ENCODE assay signal across 22 cellular contexts in genomic region chr15:92355307-92355706, GRCh38. TPM values are rescaled to one million over a fixed set of nuclear protein-coding genes. Genes with fewer than 3 reads are reported as not detected.
A peak's percentile ranks its signal among the peaks of the same experiment; 100 is the strongest.
DNase-seq lines count a peak whose midpoint lies in the region; ATAC-seq, FAIRE-seq and TF ChIP-seq lines count a peak whose summit lies in the region.
"Had no signal": no experiment of that assay in that cellular context is flagged by ENCODE, and none has a peak within 500 bp of the region (broad histone marks: within the 10 kb centered on the region; RNA-seq: fewer than 3 reads in every experiment).

No MANE protein-coding gene starts in this region.

- no peak overlapping the region for H2BK5ac ChIP-seq in H1 (ENCODE audit: low read depth, low read length)

- H2AFZ ChIP-seq in HepG2 (ENCODE audit: low read length) (no peak overlapping the region), H1 (ENCODE audit: low read length) (no peak overlapping the region)

- ATAC-seq in HepG2 (no peak), right lobe of liver (no peak), HG03457 (IDR thresholded peaks at IDR 0.05; ENCODE audit: unreplicated experiment) (no peak)
- ATAC-seq: CD8-positive, alpha-beta T cell had no signal

- H3K9me3 ChIP-seq in HepG2 (ENCODE audit: low read length) (no peaks in the 10 kb centered on the region), right lobe of liver (no peaks in the 10 kb centered on the region), H1 (ENCODE audit: insufficient read depth in 2 of 2, low read depth in 1 of 2, low read length in 1 of 2) (no peaks in the 10 kb centered on the region)
- H3K9me3 ChIP-seq: BE2C, BLaER1, Caco-2 had no signal

- no TSS peak for BruUV-seq in HepG2 (replicated peaks; lab: Mats Ljungman, UMichigan)

- no peak overlapping the region for H2BK15ac ChIP-seq in H1 (ENCODE audit: low read length)

- TF ChIP-seq RAD21 in HepG2 (CRISPR knock-in tag; IDR thresholded peaks at IDR 0.05) (no peak), H1 (IDR thresholded peaks at IDR 0.05 in 1 of 2, conservative IDR thresholded peaks at IDR 0.05 in 1 of 2; ENCODE audit: low read depth in 2 of 2, low read length in 2 of 2) (no peak)

- WGBS in HepG2 (ENCODE audit: low lambda C conversion rate), result 42% methylated on average over 3 of the region's 3 CpGs
- 82% methylated on average over 3 of the region's 3 CpGs for WGBS in right lobe of liver (ENCODE audit: insufficient coverage, low coverage, low lambda C conversion rate, missing lambda C conversion rate)
- WGBS in H1 (ENCODE audit: extremely low coverage in 1 of 2, insufficient coverage in 1 of 2, insufficient read length in 1 of 2, insufficient replicate concordance in 2 of 2, low coverage in 1 of 2, low lambda C conversion rate in 2 of 2, missing lambda C conversion rate in 1 of 2), 2 experiments, result 94% methylated on average over 3 of the region's 3 CpGs; no CpG with 5 or more reads in 1 of the 2 experiments

- H3K9ac ChIP-seq in HepG2 (ENCODE audit: insufficient read depth, low read depth, low read length) (no peak overlapping the region), H1 (replicated peaks in 1 of 4; ENCODE audit: extremely low read depth in 1 of 4, low read depth in 3 of 4, low read length in 3 of 4) (no peak overlapping the region)
- H3K9ac ChIP-seq: BLaER1 had no signal

- no peak for FAIRE-seq in HepG2 (lab: Jason Lieb, UNC)
- FAIRE-seq in H1 (lab: Jason Lieb, UNC), result no peak
- FAIRE-seq: D721Med, G401.6, GM12891, GM19239 had no signal

- no peak overlapping the region for H3K56ac ChIP-seq in H1 (replicated peaks; ENCODE audit: insufficient read length, low read depth, low read length)

- CTCF ChIA-PET in HepG2 (lab: Yijun Ruan, JAX; ENCODE audit: low intra/inter-chr PET ratio, low total read pairs) (no interaction called here), H1 (lab: Charles Lee; ENCODE audit: partially characterized antibody) (interaction anchor here (1.7 kb wide), 1 partner anchor 8 kb away, joined by 5 read pairs; no protein-coding TSS in a partner anchor)

- DNase-seq in HepG2 (ENCODE audit: low spot score), result no peak
- DNase-seq in right lobe of liver, result no peak
- DNase-seq in H1 (ENCODE audit: low read depth in 1 of 2, low spot score in 2 of 2), result no peak
- DNase-seq in NCI-H2196 treated with DMSO at 0.1 percent for 48 hours (lab: John Stamatoyannopoulos, UW; ENCODE audit: unreplicated experiment), result no peak
- DNase-seq: ACHN; BE2C; C1 segment of cervical spinal cord; Caco-2; Calu3; CD4-positive, alpha-beta T cell; CD8-positive, alpha-beta T cell; DMS79 treated with DMSO at 0.1 percent for 48 hours; GF-D8 had no signal

- H3K4me2 ChIP-seq in HepG2 (ENCODE audit: low read depth, low read length) (no peak overlapping the region), H1 (ENCODE audit: insufficient read depth in 1 of 2, low read depth in 2 of 2, low read length in 2 of 2) (no peak overlapping the region)
- H3K4me2 ChIP-seq: BLaER1 had no signal

- H3K79me2 ChIP-seq in HepG2 (ENCODE audit: insufficient read depth, low read length), result no peaks in the 10 kb centered on the region
- H3K79me2 ChIP-seq in H1 (ENCODE audit: control insufficient read depth in 1 of 2, insufficient read depth in 2 of 2, low read length in 2 of 2), result no peaks in the 10 kb centered on the region

- H3K23ac ChIP-seq in H1 (ENCODE audit: insufficient read length), result no peak overlapping the region

- no peak overlapping the region for H3K14ac ChIP-seq in H1 (ENCODE audit: insufficient read length)

- in situ Hi-C loops in HepG2 (cut with HindIII; ENCODE audit: extremely low pct_ligation_motif_present, low pct_unique_long_range_greater_than_20kb), result no loop called here

- H3K27ac ChIP-seq in HepG2 (ENCODE audit: extremely low read length, insufficient read depth, low read length) (no peak overlapping the region), right lobe of liver (no peak overlapping the region), H1 (ENCODE audit: low read depth, low read length) (no peak overlapping the region)
- H3K27ac ChIP-seq: 22Rv1, BLaER1 had no signal

- H4K20me1 ChIP-seq in HepG2 (ENCODE audit: insufficient read depth, low read length) (no peaks in the 10 kb centered on the region), H1 (replicated peaks in 1 of 2; ENCODE audit: control insufficient read depth in 1 of 2, insufficient read depth in 2 of 2, low read length in 2 of 2) (no peaks in the 10 kb centered on the region)
- H4K20me1 ChIP-seq: BLaER1 had no signal

- no peak overlapping the region for H2BK20ac ChIP-seq in H1 (ENCODE audit: low read length)

- H3K4ac ChIP-seq in H1 (replicated peaks; ENCODE audit: insufficient read length, low read depth, low read length), result no peak overlapping the region

- H2AK5ac ChIP-seq in H1 (ENCODE audit: low read depth, low read length), result no peak overlapping the region

- no peaks in the 10 kb centered on the region for H3K23me2 ChIP-seq in H1 (ENCODE audit: low read depth, low read length)

- peak overlapping the region; percentile 35 for H2BK120ac ChIP-seq in H1 (replicated peaks; ENCODE audit: low read depth, low read length)

- no peak overlapping the region for H2BK12ac ChIP-seq in H1 (ENCODE audit: low read depth, low read length)

- H3K18ac ChIP-seq in H1 (ENCODE audit: extremely low read depth, low read length), result no peak overlapping the region

- H4K5ac ChIP-seq in H1 (ENCODE audit: insufficient read length, low read depth, low read length), result no peak overlapping the region

- H3K79me1 ChIP-seq in H1 (ENCODE audit: low read depth, low read length), result no peaks in the 10 kb centered on the region

- TF ChIP-seq CTCF in HepG2 (CRISPR knock-in tag; IDR thresholded peaks at IDR 0.05), result no peak
- no peak for TF ChIP-seq CTCF in right lobe of liver (IDR thresholded peaks at IDR 0.05)
- TF ChIP-seq CTCF in H1 (IDR thresholded peaks at IDR 0.05; ENCODE audit: control extremely low read depth in 1 of 3, insufficient read depth in 1 of 3, low read depth in 1 of 3, low read length in 3 of 3), result no peak

- TF ChIP-seq POLR2A in HepG2 (IDR thresholded peaks at IDR 0.05; ENCODE audit: insufficient read depth in 1 of 2, low read depth in 2 of 2, low read length in 2 of 2) (no peak), right lobe of liver (IDR thresholded peaks at IDR 0.05) (no peak), H1 (IDR thresholded peaks at IDR 0.05; ENCODE audit: control extremely low read depth in 1 of 2, low read depth in 2 of 2, low read length in 2 of 2) (no peak)

- TF ChIP-seq EP300 in HepG2 (IDR thresholded peaks at IDR 0.05; ENCODE audit: low read depth in 2 of 2, low read length in 2 of 2), result no peak
- TF ChIP-seq EP300 in HepG2 (CRISPR knock-in tag; IDR thresholded peaks at IDR 0.05; ENCODE audit: borderline replicate concordance), result no peak
- no peak for TF ChIP-seq EP300 in H1 (IDR thresholded peaks at IDR 0.05; ENCODE audit: borderline replicate concordance in 1 of 2, low read depth in 2 of 2, low read length in 2 of 2)

- POLR2A ChIA-PET in HepG2 (lab: Yijun Ruan, JAX) (no interaction called here), H1 (lab: Charles Lee; ENCODE audit: partially characterized antibody) (interaction anchor here (0.7 kb wide), 1 partner anchor 9 kb away, joined by 3 read pairs; no protein-coding TSS in a partner anchor)

- no peak overlapping the region for H4K91ac ChIP-seq in H1 (replicated peaks; ENCODE audit: insufficient read length, low read length)

- H3K27me3 ChIP-seq in HepG2 (ENCODE audit: control insufficient read depth in 1 of 2, insufficient read depth in 2 of 2, low read length in 2 of 2), result no peaks in the 10 kb centered on the region; a peak in 2 of 5 replicates
- no peaks in the 10 kb centered on the region for H3K27me3 ChIP-seq in right lobe of liver
- no peaks in the 10 kb centered on the region; a peak in 1 of 7 replicates for H3K27me3 ChIP-seq in H1 (replicated peaks in 1 of 4; ENCODE audit: control insufficient read depth in 3 of 4, extremely low read depth in 1 of 4, insufficient read depth in 3 of 4, low read length in 3 of 4)
- H3K27me3 ChIP-seq: BE2C, BLaER1 had no signal

- no peak overlapping the region for H4K8ac ChIP-seq in H1 (ENCODE audit: extremely low read depth, insufficient read depth, low read length)

- intact Hi-C loops in HepG2 (cut with micrococcal nuclease; ENCODE audit: unreplicated experiment) (no loop called here), right lobe of liver (cut with DNase I) (no loop called here)

- H3K4me1 ChIP-seq in HepG2 (ENCODE audit: insufficient read depth, low read length), result no peaks in the 10 kb centered on the region
- H3K4me1 ChIP-seq in right lobe of liver, result no peaks in the 10 kb centered on the region
- no peaks in the 10 kb centered on the region; a peak in 1 of 7 replicates for H3K4me1 ChIP-seq in H1 (replicated peaks in 1 of 4; ENCODE audit: control insufficient read depth in 3 of 4, insufficient read depth in 4 of 4, low read length in 3 of 4)
- H3K4me1 ChIP-seq: Caco-2 had no signal

- H3K4me3 ChIP-seq in HepG2 (replicated peaks in 1 of 3; ENCODE audit: insufficient read depth in 1 of 3, low read depth in 2 of 3, low read length in 3 of 3), result no peak overlapping the region
- no peak overlapping the region for H3K4me3 ChIP-seq in right lobe of liver
- no peak overlapping the region for H3K4me3 ChIP-seq in H1 (ENCODE audit: extremely low read depth in 1 of 4, insufficient read depth in 2 of 4, low read depth in 3 of 4, low read length in 4 of 4)
- H3K4me3 ChIP-seq: BLaER1 had no signal

- H3K36me3 ChIP-seq in HepG2 (replicated peaks in 1 of 2; ENCODE audit: control insufficient read depth in 1 of 2, insufficient read depth in 2 of 2, low read length in 2 of 2) (no peaks in the 10 kb centered on the region), right lobe of liver (no peaks in the 10 kb centered on the region), H1 (ENCODE audit: control insufficient read depth in 2 of 4, insufficient read depth in 4 of 4, low read length in 3 of 4) (no peaks in the 10 kb centered on the region)
- H3K36me3 ChIP-seq: BE2C, BLaER1 had no signal

RNA-seq across cellular contexts. Expression of gene ST8SIA2, which starts 38.4 kb away (rescaled TPM):
- total RNA-seq in HepG2 (2016; rRNA removed; fragmentation: Illumina TruSeq; extraction: Trizol) (not detected in 2 replicates), right lobe of liver (not detected)
- not detected in 2 replicates for total RNA-seq in HepG2 (2016; cell fraction: cytosol; rRNA removed; fragmentation: Illumina TruSeq; extraction: Trizol; ENCODE audit: low read depth)
- not detected in 2 replicates for total RNA-seq in HepG2 (2016; cell fraction: insoluble cytoplasmic fraction; rRNA removed; fragmentation: Illumina TruSeq; extraction: Trizol)
- not detected in 2 replicates for total RNA-seq in HepG2 (2016; cell fraction: membrane; rRNA removed; fragmentation: Illumina TruSeq; extraction: Trizol)
- total RNA-seq in HepG2 (2016; cell fraction: nucleus; rRNA removed; fragmentation: Illumina TruSeq; extraction: Trizol), result not detected in 2 replicates
- polyA plus RNA-seq in HepG2 (2011; rRNA removed) (not detected in 2 replicates), H1 (2011; rRNA removed) (3.0 and 4.4 TPM in 2 replicates)
- not detected in 2 replicates for polyA plus RNA-seq in HepG2 (2011; cell fraction: cytosol; rRNA removed)
- not detected in 2 replicates for polyA plus RNA-seq in HepG2 (2011; cell fraction: nucleus; rRNA removed)
- polyA plus RNA-seq in HepG2 (2012), result not detected in 2 replicates
- not detected in 2 replicates for polyA plus RNA-seq in HepG2 (2016; cell fraction: cytosol; fragmentation: Illumina TruSeq; extraction: Trizol; ENCODE audit: low read depth)
- polyA plus RNA-seq in HepG2 (2016; cell fraction: insoluble cytoplasmic fraction; fragmentation: Illumina TruSeq; extraction: Trizol; ENCODE audit: low read depth), result not detected in 2 replicates
- polyA plus RNA-seq in HepG2 (2016; cell fraction: membrane; fragmentation: Illumina TruSeq; extraction: Trizol; ENCODE audit: low read depth), result not detected in 2 replicates
- polyA plus RNA-seq in HepG2 (2016; cell fraction: nucleus; fragmentation: Illumina TruSeq; extraction: Trizol; ENCODE audit: insufficient read depth, low read depth), result not detected in 2 replicates
- not detected in 2 replicates for polyA minus RNA-seq in HepG2 (2011; rRNA and poly(A)+ RNA removed; ENCODE audit: low replicate concordance)
- not detected in 2 replicates for polyA minus RNA-seq in HepG2 (2011; cell fraction: cytosol; rRNA and poly(A)+ RNA removed)
- polyA minus RNA-seq in HepG2 (2011; cell fraction: nucleus; rRNA and poly(A)+ RNA removed), result not detected in 2 replicates
- total RNA-seq in H1 (2021; fragmentation: NEBNext Ultra II Directional; extraction: Animal tissue kit (Norgen Biotek cat#: 25700)), result 3.2 and 4.5 TPM in 2 replicates
- polyA plus RNA-seq in H1 (2011; cell fraction: cytosol; rRNA removed), result 2.0 TPM
- polyA plus RNA-seq in H1 (2011; cell fraction: nucleus; rRNA removed), result 5.9 TPM
- 2.6 to 4.5 TPM (median 3.3 TPM) in 4 replicates for polyA plus RNA-seq in H1 (2012, experiment 1 of 2)
- 2.2 TPM for polyA plus RNA-seq in H1 (2012, experiment 2 of 2)
- polyA plus RNA-seq in H1 (2013, experiment 1 of 2), result 2.8 TPM
- 3.5 TPM for polyA plus RNA-seq in H1 (2013, experiment 2 of 2)
- polyA minus RNA-seq in H1 (2011; rRNA and poly(A)+ RNA removed), result 2.2 and 3.7 TPM in 2 replicates
- 1.5 TPM for polyA minus RNA-seq in H1 (2011; cell fraction: cytosol; rRNA and poly(A)+ RNA removed)
- polyA minus RNA-seq in H1 (2011; cell fraction: nucleus; rRNA and poly(A)+ RNA removed), result 4.5 TPM
- total RNA-seq: A172; Caco-2; Calu3; CD4-positive, alpha-beta T cell; CD8-positive, alpha-beta T cell had no signal
- polyA plus RNA-seq: CD14-positive monocyte had no signal
